ENCODE assay signal across 21 cellular contexts in the genomic region with DNA sequence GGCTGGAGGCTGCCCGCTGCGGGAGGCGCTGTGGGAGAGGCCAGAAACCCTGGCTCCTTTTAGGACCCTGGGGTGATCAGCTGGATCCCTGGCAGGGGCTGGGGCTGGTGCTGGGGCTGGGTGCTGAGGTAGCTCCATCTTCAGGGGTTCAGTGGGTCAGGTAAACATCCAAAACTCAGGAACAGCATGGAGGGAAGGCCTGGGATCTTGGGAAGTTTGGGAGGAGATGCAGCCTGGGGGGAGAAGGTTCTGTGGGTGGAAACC. TPM values are rescaled to one million over a fixed set of nuclear protein-coding genes. Genes with fewer than 3 reads are reported as not detected.
A peak's percentile ranks its signal among the peaks of the same experiment; 100 is the strongest.
DNase-seq lines count a peak whose midpoint lies in the region; FAIRE-seq and TF ChIP-seq lines count a peak whose summit lies in the region.
"Had no signal": no experiment of that assay in that cellular context is flagged by ENCODE, and none has a peak within 500 bp of the region (broad histone marks: within the 10 kb centered on the region; RNA-seq: fewer than 3 reads in every experiment).

No MANE protein-coding gene starts in this region.

- H4K91ac ChIP-seq in H1 (replicated peaks; ENCODE audit: insufficient read length, low read length) (no peak overlapping the region), neuronal stem cell (ENCODE audit: low read depth, low read length, poor library complexity) (no peak overlapping the region)

- peaks cover 8 to 9% of the 10 kb centered on the region in 2 experiments; a peak in 1 of 4 replicates for H3K9me3 ChIP-seq in H1 (ENCODE audit: insufficient read depth in 2 of 2, low read depth in 1 of 2, low read length in 1 of 2)
- peaks cover 0 to 5% of the 10 kb centered on the region in 2 donors for H3K9me3 ChIP-seq in neuronal stem cell (replicated peaks in 1 of 2; ENCODE audit: control insufficient read depth in 2 of 2, insufficient read depth in 1 of 2, low read depth in 1 of 2, low read length in 2 of 2)

- no peak overlapping the region for H3K4me2 ChIP-seq in H1 (ENCODE audit: insufficient read depth in 1 of 2, low read depth in 2 of 2, low read length in 2 of 2)
- no peak overlapping the region for H3K4me2 ChIP-seq in neuronal stem cell (ENCODE audit: insufficient read depth, low read length, poor library complexity, severe bottlenecking)
- H3K4me2 ChIP-seq: A549, GM23338 had no signal

- H2AK5ac ChIP-seq in H1 (ENCODE audit: low read depth, low read length) (no peak overlapping the region), neuronal stem cell (ENCODE audit: low read depth, low read length) (no peak overlapping the region)

- no peak overlapping the region for H3K14ac ChIP-seq in H1 (ENCODE audit: insufficient read length)
- no peak overlapping the region for H3K14ac ChIP-seq in neuronal stem cell (ENCODE audit: low read length)

- TF ChIP-seq EP300 in H1 (IDR thresholded peaks at IDR 0.05; ENCODE audit: borderline replicate concordance in 1 of 2, low read depth in 2 of 2, low read length in 2 of 2): no peak

- H3K23ac ChIP-seq in H1 (ENCODE audit: insufficient read length) (no peak overlapping the region), neuronal stem cell (ENCODE audit: low read depth, low read length, poor library complexity) (no peak overlapping the region)

- WGBS in H1 (ENCODE audit: extremely low coverage in 1 of 2, insufficient coverage in 1 of 2, insufficient read length in 1 of 2, insufficient replicate concordance in 2 of 2, low coverage in 1 of 2, low lambda C conversion rate in 2 of 2, missing lambda C conversion rate in 1 of 2), 2 experiments: 84% methylated on average over 3 of the region's 3 CpGs; no CpG with 5 or more reads in 1 of the 2 experiments
- WGBS in neuronal stem cell (ENCODE audit: extremely low coverage in 2 of 2, insufficient read length in 2 of 2, insufficient replicate concordance in 1 of 2), 2 donors: no CpG with 5 or more reads among the region's 3 CpGs

- H2AFZ ChIP-seq in H1 (ENCODE audit: low read length) (no peak overlapping the region), neuronal stem cell (ENCODE audit: low read length) (no peak overlapping the region)
- H2AFZ ChIP-seq: GM23338 had no signal

- no peak for TF ChIP-seq POLR2A in H1 (IDR thresholded peaks at IDR 0.05; ENCODE audit: control extremely low read depth in 1 of 2, low read depth in 2 of 2, low read length in 2 of 2)

- H3K4me3 ChIP-seq in H1 (ENCODE audit: extremely low read depth in 1 of 4, insufficient read depth in 2 of 4, low read depth in 3 of 4, low read length in 4 of 4) (no peak overlapping the region), neuronal stem cell (ENCODE audit: low read length in 2 of 2) (no peak overlapping the region)
- H3K4me3 ChIP-seq: A549, GM23338, HAP-1 had no signal

- no peak for TF ChIP-seq RAD21 in H1 (IDR thresholded peaks at IDR 0.05 in 1 of 2, conservative IDR thresholded peaks at IDR 0.05 in 1 of 2; ENCODE audit: low read depth in 2 of 2, low read length in 2 of 2)

- H2BK15ac ChIP-seq in H1 (ENCODE audit: low read length) (no peak overlapping the region), neuronal stem cell (ENCODE audit: low read length) (peak overlapping the region; percentile 15)

- TF ChIP-seq CTCF in GM10248 (IDR thresholded peaks at IDR 0.05; ENCODE audit: control extremely low read depth, extremely low read depth, low read depth, missing control alignments) (no peak), H1 (IDR thresholded peaks at IDR 0.05; ENCODE audit: control extremely low read depth in 1 of 3, insufficient read depth in 1 of 3, low read depth in 1 of 3, low read length in 3 of 3) (no peak)

- peaks cover 5% of the 10 kb centered on the region; the same call in 1 of the 2 replicates for H3K23me2 ChIP-seq in H1 (ENCODE audit: low read depth, low read length)

- H2BK20ac ChIP-seq in H1 (ENCODE audit: low read length): no peak overlapping the region

- H3K79me2 ChIP-seq in H1 (ENCODE audit: control insufficient read depth in 1 of 2, insufficient read depth in 2 of 2, low read length in 2 of 2): no peaks in the 10 kb centered on the region

- no peak overlapping the region for H2BK120ac ChIP-seq in H1 (replicated peaks; ENCODE audit: low read depth, low read length)
- H2BK120ac ChIP-seq in neuronal stem cell (ENCODE audit: low read depth, low read length): no peak overlapping the region

- POLR2A ChIA-PET in GM10248 (lab: Yijun Ruan, JAX): interaction anchor here (0.5 kb wide), 1 partner anchor 109 kb away, joined by 3 read pairs; no protein-coding TSS in a partner anchor
- POLR2A ChIA-PET in H1 (lab: Charles Lee; ENCODE audit: partially characterized antibody): no interaction called here

- H2BK5ac ChIP-seq in H1 (ENCODE audit: low read depth, low read length) (no peak overlapping the region), neuronal stem cell (ENCODE audit: low read length) (peak overlapping the region; percentile 7)

- H4K5ac ChIP-seq in H1 (ENCODE audit: insufficient read length, low read depth, low read length): no peak overlapping the region

- H3K79me1 ChIP-seq in H1 (ENCODE audit: low read depth, low read length) (no peaks in the 10 kb centered on the region), neuronal stem cell (ENCODE audit: low read depth, low read length) (no peaks in the 10 kb centered on the region)

- no peak for FAIRE-seq in H1 (lab: Jason Lieb, UNC)
- FAIRE-seq: A549, D721Med, G401.6, GM12892 had no signal

- DNase-seq in AG20443 (ENCODE audit: low spot score) (peak; percentile 9), GM10248 (ENCODE audit: extremely low spot score) (peak; percentile 15), H1 (ENCODE audit: low read depth in 1 of 2, low spot score in 2 of 2) (no peak), neuronal stem cell (ENCODE audit: low spot score) (no peak), HPDE6-E6E7 (ENCODE audit: extremely low spot score) (no peak), OCI-M1 (lab: John Stamatoyannopoulos, UW) (no peak)
- DNase-seq: COR-L47, DMS153, DMS79 treated with DMSO at 0.1 percent for 48 hours, EL, HFFc6 had no signal

- no peak overlapping the region for H3K4ac ChIP-seq in H1 (replicated peaks; ENCODE audit: insufficient read length, low read depth, low read length)
- no peak overlapping the region for H3K4ac ChIP-seq in neuronal stem cell (ENCODE audit: low read length)

- H3K36me3 ChIP-seq in H1 (ENCODE audit: control insufficient read depth in 2 of 4, insufficient read depth in 4 of 4, low read length in 3 of 4) (peaks cover 0 to 5% (median 3%) of the 10 kb centered on the region in 4 experiments; a peak in 4 of 8 replicates), neuronal stem cell (replicated peaks in 1 of 2; ENCODE audit: control insufficient read depth in 2 of 2, insufficient read depth in 2 of 2, low read length in 2 of 2) (no peaks in the 10 kb centered on the region)
- H3K36me3 ChIP-seq: HAP-1 had no signal

- H3K27ac ChIP-seq in H1 (ENCODE audit: low read depth, low read length): no peak overlapping the region
- no peak overlapping the region for H3K27ac ChIP-seq in neuronal stem cell (replicated peaks; ENCODE audit: low read length)
- H3K27ac ChIP-seq: HL-60 had no signal

- 0 out of 7 replicates have a peak, but pooled peaks cover 0 to under 1% (median 0%) of the 10 kb centered on the region in 4 experiments for H3K27me3 ChIP-seq in H1 (replicated peaks in 1 of 4; ENCODE audit: control insufficient read depth in 3 of 4, extremely low read depth in 1 of 4, insufficient read depth in 3 of 4, low read length in 3 of 4)
- no peaks in the 10 kb centered on the region for H3K27me3 ChIP-seq in neuronal stem cell (ENCODE audit: control insufficient read depth in 3 of 3, insufficient read depth in 3 of 3, low read depth in 1 of 3, low read length in 3 of 3)

- H2BK12ac ChIP-seq in H1 (ENCODE audit: low read depth, low read length) (no peak overlapping the region), neuronal stem cell (ENCODE audit: low read length) (no peak overlapping the region)

- H4K20me1 ChIP-seq in H1 (replicated peaks in 1 of 2; ENCODE audit: control insufficient read depth in 1 of 2, insufficient read depth in 2 of 2, low read length in 2 of 2): peaks cover 0 to 3% of the 10 kb centered on the region in 2 experiments

- H3K9ac ChIP-seq in H1 (replicated peaks in 1 of 4; ENCODE audit: extremely low read depth in 1 of 4, low read depth in 3 of 4, low read length in 3 of 4) (no peak overlapping the region), neuronal stem cell (ENCODE audit: low read depth, low read length, poor library complexity) (no peak overlapping the region)

- H3K56ac ChIP-seq in H1 (replicated peaks; ENCODE audit: insufficient read length, low read depth, low read length): no peak overlapping the region

- no peaks in the 10 kb centered on the region for H3K4me1 ChIP-seq in H1 (replicated peaks in 1 of 4; ENCODE audit: control insufficient read depth in 3 of 4, insufficient read depth in 4 of 4, low read length in 3 of 4)
- H3K4me1 ChIP-seq in neuronal stem cell (ENCODE audit: control insufficient read depth in 2 of 2, insufficient read depth in 1 of 2, low read depth in 1 of 2, low read length in 2 of 2): peaks cover 0 to 2% of the 10 kb centered on the region in 2 donors
- H3K4me1 ChIP-seq: HAP-1 had no signal

- H3K18ac ChIP-seq in H1 (ENCODE audit: extremely low read depth, low read length): no peak overlapping the region
- no peak overlapping the region for H3K18ac ChIP-seq in neuronal stem cell (ENCODE audit: low read length)

- H4K8ac ChIP-seq in H1 (ENCODE audit: extremely low read depth, insufficient read depth, low read length): no peak overlapping the region
- no peak overlapping the region for H4K8ac ChIP-seq in neuronal stem cell (ENCODE audit: low read depth, low read length)

- CTCF ChIA-PET in GM10248 (lab: Yijun Ruan, JAX) (interaction anchor here (1.0 to 5.1 kb wide), 2 partner anchors 13 to 28 kb away, joined by 3 to 32 read pairs; no protein-coding TSS in a partner anchor), H1 (lab: Charles Lee; ENCODE audit: partially characterized antibody) (interaction anchor here (0.6 to 1.9 kb wide), 8 partner anchors 12 to 159 kb away, joined by 3 to 6 read pairs (median 3); no protein-coding TSS in a partner anchor)

RNA-seq across cellular contexts. Expression of a gene that starts 21.0 kb away (rescaled TPM):
- total RNA-seq in H1 (2021; fragmentation: NEBNext Ultra II Directional; extraction: Animal tissue kit (Norgen Biotek cat#: 25700)): 8.6 and 10.5 TPM in 2 replicates
- polyA plus RNA-seq in H1 (2011; rRNA removed): 14.8 and 16.5 TPM in 2 replicates
- polyA plus RNA-seq in H1 (2011; cell fraction: cytosol; rRNA removed): 6.7 TPM
- 17.8 TPM for polyA plus RNA-seq in H1 (2011; cell fraction: nucleus; rRNA removed)
- polyA plus RNA-seq in H1 (2012, experiment 1 of 2): 7.0 to 10.8 TPM (median 8.9 TPM) in 4 replicates
- polyA plus RNA-seq in H1 (2012, experiment 2 of 2): 10.2 TPM
- 5.0 TPM for polyA plus RNA-seq in H1 (2013, experiment 1 of 2)
- 5.4 TPM for polyA plus RNA-seq in H1 (2013, experiment 2 of 2)
- polyA minus RNA-seq in H1 (2011; rRNA and poly(A)+ RNA removed): 9.6 and 11.4 TPM in 2 replicates
- 5.7 TPM for polyA minus RNA-seq in H1 (2011; cell fraction: cytosol; rRNA and poly(A)+ RNA removed)
- 5.4 TPM for polyA minus RNA-seq in H1 (2011; cell fraction: nucleus; rRNA and poly(A)+ RNA removed)
- polyA plus RNA-seq in neuronal stem cell (2013, experiment 1 of 2): 1.7 TPM
- 1.7 TPM for polyA plus RNA-seq in neuronal stem cell (2013, experiment 2 of 2)
- total RNA-seq: HFFc6 had no signal
- polyA plus RNA-seq: AG04450, BJ had no signal

RNA-seq across cellular contexts. Expression of a gene that starts 27.0 kb away (rescaled TPM):
- 3.5 and 4.0 TPM in 2 replicates for total RNA-seq in H1 (2021; fragmentation: NEBNext Ultra II Directional; extraction: Animal tissue kit (Norgen Biotek cat#: 25700))
- polyA plus RNA-seq in H1 (2011; rRNA removed): 7.5 and 10.5 TPM in 2 replicates
- polyA plus RNA-seq in H1 (2011; cell fraction: cytosol; rRNA removed): 7.6 TPM
- 9.3 TPM for polyA plus RNA-seq in H1 (2011; cell fraction: nucleus; rRNA removed)
- 2.3 to 5.0 TPM (median 4.0 TPM) in 4 replicates for polyA plus RNA-seq in H1 (2012, experiment 1 of 2)
- 4.5 TPM for polyA plus RNA-seq in H1 (2012, experiment 2 of 2)
- 1.3 TPM for polyA plus RNA-seq in H1 (2013, experiment 1 of 2)
- polyA plus RNA-seq in H1 (2013, experiment 2 of 2): 1.3 TPM
- 1.7 and 1.9 TPM in 2 replicates for polyA minus RNA-seq in H1 (2011; rRNA and poly(A)+ RNA removed)
- 2.7 TPM for polyA minus RNA-seq in H1 (2011; cell fraction: cytosol; rRNA and poly(A)+ RNA removed)
- 2.6 TPM for polyA minus RNA-seq in H1 (2011; cell fraction: nucleus; rRNA and poly(A)+ RNA removed)
- polyA plus RNA-seq in neuronal stem cell (2013, experiment 1 of 2): 6.4 TPM
- 6.3 TPM for polyA plus RNA-seq in neuronal stem cell (2013, experiment 2 of 2)
- polyA plus RNA-seq: CD14-positive monocyte had no signal

Comparison
In these comparisons a context has a peak if more than half of its experiments do, and no peak if none do; other contexts are left out.
1. DNase-seq: peak in AG20443 (single experiment) and GM10248 (single experiment); none in H1 (0 of 2), neuronal stem cell (single experiment), HPDE6-E6E7 (single experiment) and OCI-M1 (single experiment).